Comparison of ENCODE assay signal across 1 cellular context in the genomic region with DNA sequence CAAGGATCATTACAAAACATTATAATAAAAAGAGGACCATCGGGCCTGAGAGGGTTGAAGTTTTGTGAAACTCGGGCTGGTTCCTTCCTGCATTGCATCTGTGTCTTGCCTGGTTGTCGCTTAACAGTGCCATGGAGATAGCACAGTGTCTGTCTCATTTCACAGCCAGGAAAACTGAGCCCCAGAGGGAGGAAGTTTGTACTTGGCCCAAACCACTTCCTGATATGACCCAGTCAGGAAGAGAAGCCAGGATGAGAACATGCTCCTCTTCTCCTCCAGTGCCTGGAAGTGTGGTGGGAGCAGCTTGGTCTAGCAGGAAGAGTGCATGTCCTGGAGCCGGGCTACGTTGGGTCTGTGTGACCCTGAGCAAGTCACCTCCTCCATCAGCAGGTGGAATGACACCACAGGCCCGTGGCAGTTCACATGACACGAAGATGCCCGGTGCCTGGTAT.
TF ChIP-seq lines count a peak whose summit lies in the region.

No MANE protein-coding gene starts in this region.

TF ChIP-seq in GM12878, 131 proteins besides CTCF, POLR2A, EP300 and RAD21:
- TF ChIP-seq ZBED1 (IDR thresholded peaks at IDR 0.05; ENCODE audit: borderline replicate concordance) (no peak), GATAD2B (conservative IDR thresholded peaks at IDR 0.05; ENCODE audit: low read depth) (no peak), ESRRA (IDR thresholded peaks at IDR 0.05; ENCODE audit: low read length) (no peak), NR2C1 (IDR thresholded peaks at IDR 0.05) (no peak)
